ENCODE assay signal across 27 cellular contexts in the genomic region with DNA sequence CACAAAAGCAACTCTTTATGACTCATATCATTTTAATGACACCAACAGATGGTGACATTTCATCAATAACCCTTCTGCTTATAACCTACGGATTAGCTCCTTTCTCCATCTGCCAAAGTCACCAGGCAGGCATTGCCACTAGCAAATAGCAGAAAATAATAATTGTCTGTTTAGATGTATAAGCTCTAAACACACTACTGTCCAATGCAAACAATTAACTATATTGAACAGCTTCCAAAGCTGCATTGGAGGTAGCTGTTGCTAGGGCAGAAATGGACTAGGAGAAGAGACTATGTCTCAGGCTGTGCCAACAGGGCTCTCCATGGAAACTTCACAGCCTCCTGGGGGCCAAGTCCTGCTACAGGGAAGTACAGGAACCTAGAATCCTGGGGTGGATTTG.
DNase-seq lines count a peak whose midpoint lies in the region; ATAC-seq and TF ChIP-seq lines count a peak whose summit lies in the region.
"Had no signal": no experiment of that assay in that cellular context is flagged by ENCODE, and none has a peak within 500 bp of the region (broad histone marks: within the 10 kb centered on the region; RNA-seq: fewer than 3 reads in every experiment).

No MANE protein-coding gene starts in this region.

- H3K36me3 ChIP-seq in right lobe of liver = no peaks in the 10 kb centered on the region
- H3K36me3 ChIP-seq: prostate gland, sigmoid colon had no signal

- 58% methylated on average over 1 of the region's 1 CpG for WGBS in right lobe of liver (ENCODE audit: insufficient coverage, low coverage, low lambda C conversion rate, missing lambda C conversion rate)

- no peaks in the 10 kb centered on the region for H3K27me3 ChIP-seq in right lobe of liver
- H3K27me3 ChIP-seq: sigmoid colon had no signal

- H3K27ac ChIP-seq in substantia nigra (ENCODE audit: low read depth, low read length, poor library complexity, severe bottlenecking) (peak overlapping the region; percentile 69), right lobe of liver (no peak overlapping the region)
- H3K27ac ChIP-seq: C4-2B, prostate gland, sigmoid colon had no signal

- ATAC-seq in Right ventricle myocardium inferior (no peak), right lobe of liver (no peak)
- ATAC-seq: activated CD4-positive, CD25-positive, alpha-beta regulatory T cell treated with anti-CD3 and anti-CD28 coated beads, Interleukin-2, amount 50 U/mL, for 24 hours; activated naive CD8-positive, alpha-beta T cell treated with anti-CD3 and anti-CD28 coated beads, Interleukin-2, amount 50 U/mL, for 24 hours; HepG2; natural killer cell; T-cell had no signal

- H3K4me3 ChIP-seq in right lobe of liver = no peak overlapping the region
- H3K4me3 ChIP-seq: prostate gland, sigmoid colon had no signal

- no peaks in the 10 kb centered on the region for H3K4me1 ChIP-seq in right lobe of liver
- H3K4me1 ChIP-seq: Caco-2 had no signal

- no peaks in the 10 kb centered on the region for H3K9me3 ChIP-seq in right lobe of liver
- H3K9me3 ChIP-seq: Caco-2, prostate gland, sigmoid colon had no signal

- intact Hi-C loops in Right ventricle myocardium inferior (cut with DNase I) = no loop called here
- intact Hi-C loops in right lobe of liver (cut with DNase I) = no loop called here

- no peak for TF ChIP-seq POLR2A in right lobe of liver (IDR thresholded peaks at IDR 0.05)

- no peak for TF ChIP-seq CTCF in right lobe of liver (IDR thresholded peaks at IDR 0.05)

- DNase-seq in DMS 273 (lab: John Stamatoyannopoulos, UW; ENCODE audit: unreplicated experiment) (peak; percentile 86), NCI-H1694 treated with DMSO at 0.1 percent for 48 hours (lab: John Stamatoyannopoulos, UW) (peak; percentile 93), cerebellum (ENCODE audit: low spot score) (peak; percentile 10), substantia nigra (lab: John Stamatoyannopoulos, UW) (peak in 1 of 49 donors; percentile 2), Right ventricle myocardium inferior (ENCODE audit: missing footprints) (no peak), right lobe of liver (no peak), OCI-M1 (lab: John Stamatoyannopoulos, UW) (no peak)
- DNase-seq: activated CD4-positive, alpha-beta T cell treated with anti-CD3 and anti-CD28 coated beads, Interleukin-2, amount 50 U/mL, for 4 hours; activated naive CD8-positive, alpha-beta T cell treated with anti-CD3 and anti-CD28 coated beads, Interleukin-2, amount 50 U/mL, for 24 hours; activated T-cell treated with anti-CD3 and anti-CD28 coated beads, Interleukin-2, amount 50 U/mL, for 48 hours; Caco-2; central memory CD4-positive, alpha-beta T cell; dermis blood vessel endothelial cell; DND-41; foreskin melanocyte; GF-D8; HCEC 1CT; Karpas-422; natural killer cell; NCI-H526 treated with DMSO at 0.1 percent for 48 hours; sigmoid colon; stimulated activated CD4-positive, alpha-beta T cell treated with anti-CD3 and anti-CD28 coated beads, Interleukin-4, amount 100 ng/mL, for 24 hours; T-cell had no signal

Comparison
In these comparisons a context has a peak if more than half of its experiments do, and no peak if none do; other contexts are left out.
1. DNase-seq: peak in DMS 273 (single experiment), NCI-H1694 treated with DMSO at 0.1 percent for 48 hours (single experiment) and cerebellum (single experiment); none in Right ventricle myocardium inferior (single experiment), right lobe of liver (0 of 3) and OCI-M1 (single experiment).